ENCODE assay signal across 11 cellular contexts in genomic region chr6:30480536-30481156, GRCh38. TPM values are rescaled to one million over a fixed set of nuclear protein-coding genes. Genes with fewer than 3 reads are reported as not detected.
DNase-seq lines count a peak whose midpoint lies in the region; ATAC-seq and TF ChIP-seq lines count a peak whose summit lies in the region.
"Had no signal": no experiment of that assay in that cellular context is flagged by ENCODE, and none has a peak within 500 bp of the region (broad histone marks: within the 10 kb centered on the region; RNA-seq: fewer than 3 reads in every experiment).

No MANE protein-coding gene starts in this region.

- H3K4me3 ChIP-seq in body of pancreas = no peak overlapping the region
- H3K4me3 ChIP-seq in adrenal gland = no peak overlapping the region
- H3K4me3 ChIP-seq: ovary had no signal

- CTCF ChIA-PET in RWPE1 (lab: Yijun Ruan, JAX) = interaction anchor here (0.6 to 3.4 kb wide), 3 partner anchors 52 to 886 kb away, joined by 3 to 39 read pairs (median 5); no protein-coding TSS in a partner anchor

- H3K9me3 ChIP-seq in body of pancreas (no peaks in the 10 kb centered on the region), adrenal gland (replicated peaks in 1 of 3) (no peaks in the 10 kb centered on the region)
- H3K9me3 ChIP-seq: ovary had no signal

- DNase-seq in EL (peak; percentile 37), MV-4-11 (lab: John Stamatoyannopoulos, UW) (peak; percentile 48), mesothelial cell of epicardium (ENCODE audit: low spot score in 2 of 2, unreplicated experiment in 2 of 2) (no peak), body of pancreas (no peak), adrenal gland (no peak), NCI-H526 treated with DMSO at 0.1 percent for 48 hours (lab: John Stamatoyannopoulos, UW) (no peak), RWPE1 (ENCODE audit: low spot score) (no peak)
- DNase-seq in activated T-cell treated with anti-CD3 and anti-CD28 coated beads, Interleukin-2, amount 50 U/mL, for 72 hours = peak; percentile 62 to 73
- DNase-seq: Right ventricle myocardium superior had no signal

- H3K9me3 Mint-ChIP-seq in activated T-cell treated with anti-CD3 and anti-CD28 coated beads, Interleukin-2, amount 50 U/mL, for 72 hours = no peaks in the 10 kb centered on the region
- peaks cover 10% of the 10 kb centered on the region for H3K9me3 Mint-ChIP-seq in mesothelial cell of epicardium

- TF ChIP-seq POLR2A in body of pancreas (IDR thresholded peaks at IDR 0.05) (no peak), adrenal gland (IDR thresholded peaks at IDR 0.05) (no peak)

- H3K36me3 ChIP-seq in body of pancreas (replicated peaks in 1 of 2; ENCODE audit: insufficient read depth in 1 of 2, low read depth in 2 of 2) (no peaks in the 10 kb centered on the region), adrenal gland (replicated peaks in 1 of 2) (no peaks in the 10 kb centered on the region)
- H3K36me3 ChIP-seq: ovary had no signal

- H3K27me3 ChIP-seq in body of pancreas (peaks cover 0 to 16% of the 10 kb centered on the region in 2 donors), adrenal gland (peaks cover 47% of the 10 kb centered on the region)

- no peaks in the 10 kb centered on the region for H3K36me3 Mint-ChIP-seq in activated T-cell treated with anti-CD3 and anti-CD28 coated beads, Interleukin-2, amount 50 U/mL, for 72 hours (ENCODE audit: insufficient read depth in 2 of 2)
- H3K36me3 Mint-ChIP-seq in mesothelial cell of epicardium = no peaks in the 10 kb centered on the region
- H3K36me3 Mint-ChIP-seq: brain had no signal

- H3K27me3 Mint-ChIP-seq in activated T-cell treated with anti-CD3 and anti-CD28 coated beads, Interleukin-2, amount 50 U/mL, for 72 hours (ENCODE audit: low read depth) = peaks cover 55% of the 10 kb centered on the region
- peaks cover 80% of the 10 kb centered on the region for H3K27me3 Mint-ChIP-seq in mesothelial cell of epicardium (ENCODE audit: low read depth)

- POLR2A ChIA-PET in RWPE1 (lab: Yijun Ruan, JAX; ENCODE audit: low non-redundant PET) = no interaction called here

- peak; percentile 71 to 73 for ATAC-seq in activated T-cell treated with anti-CD3 and anti-CD28 coated beads, Interleukin-2, amount 50 U/mL, for 72 hours (replicated peaks in 1 of 2)
- ATAC-seq in body of pancreas = no peak

- H3K27ac Mint-ChIP-seq in activated T-cell treated with anti-CD3 and anti-CD28 coated beads, Interleukin-2, amount 50 U/mL, for 72 hours = peak overlapping the region; percentile 84
- H3K27ac Mint-ChIP-seq in mesothelial cell of epicardium = no peak overlapping the region
- H3K27ac Mint-ChIP-seq: brain had no signal

- H3K27ac ChIP-seq in body of pancreas (no peak overlapping the region), adrenal gland (no peak overlapping the region), RWPE1 (no peak overlapping the region)
- H3K27ac ChIP-seq: ovary had no signal

- H3K4me1 ChIP-seq in body of pancreas (peaks cover 7% of the 10 kb centered on the region), adrenal gland (replicated peaks in 1 of 2) (no peaks in the 10 kb centered on the region)

- TF ChIP-seq CTCF in mesothelial cell of epicardium (IDR thresholded peaks at IDR 0.05; ENCODE audit: unreplicated experiment) (peak; percentile 13), body of pancreas (IDR thresholded peaks at IDR 0.05) (no peak), adrenal gland (IDR thresholded peaks at IDR 0.05) (no peak), RWPE1 (conservative IDR thresholded peaks at IDR 0.05; ENCODE audit: low read depth) (no peak)

- H3K4me1 Mint-ChIP-seq in activated T-cell treated with anti-CD3 and anti-CD28 coated beads, Interleukin-2, amount 50 U/mL, for 72 hours (ENCODE audit: low read depth) = peaks cover 27% of the 10 kb centered on the region
- H3K4me1 Mint-ChIP-seq in mesothelial cell of epicardium = no peaks in the 10 kb centered on the region

- H3K4me3 Mint-ChIP-seq in activated T-cell treated with anti-CD3 and anti-CD28 coated beads, Interleukin-2, amount 50 U/mL, for 72 hours = peak overlapping the region; percentile 75 to 81
- H3K4me3 Mint-ChIP-seq in mesothelial cell of epicardium = no peak overlapping the region

- 6 to 12% methylated on average over 18 of the region's 18 CpGs for WGBS in body of pancreas, 2 donors
- 5 to 8% (median 8%) methylated on average over 15 to 18 of the region's 18 CpGs for WGBS in adrenal gland, 4 donors

- intact Hi-C loops in body of pancreas (cut with DNase I) = no loop called here
- intact Hi-C loops in adrenal gland (cut with DNase I) = loop anchor here (5.0 kb wide), 2 partner anchors 52 to 67 kb away; no protein-coding TSS in a partner anchor

RNA-seq across cellular contexts. Expression of gene HLA-E, which starts 8.7 kb away (rescaled TPM):
- 100 to 1,000 TPM; 713 to 829 TPM for total RNA-seq in activated T-cell treated with anti-CD3 and anti-CD28 coated beads, Interleukin-2, amount 50 U/mL, for 72 hours
- total RNA-seq in mesothelial cell of epicardium (59.5 to 61.9 TPM (median 61.7 TPM) in 3 replicates), body of pancreas (100 to 1,000 TPM; 133 to 216 TPM), adrenal gland (100 to 1,000 TPM; 289 to 667 (median 377) TPM)
- 100 to 1,000 TPM; 126 to 285 (median 261) TPM for polyA plus RNA-seq in adrenal gland

Comparison
In these comparisons a context has a peak if more than half of its experiments do, and no peak if none do; other contexts are left out.
1. DNase-seq: peak in EL (single experiment), MV-4-11 (single experiment) and activated T-cell treated with anti-CD3 and anti-CD28 coated beads, Interleukin-2, amount 50 U/mL, for 72 hours (2 of 2); none in mesothelial cell of epicardium (0 of 2), body of pancreas (0 of 4), adrenal gland (0 of 7), NCI-H526 treated with DMSO at 0.1 percent for 48 hours (single experiment) and RWPE1 (single experiment).